In genomic region chr5:137995077-137995746, GRCh38 we compare ENCODE assay signal across 11 cellular contexts. TPM values are rescaled to one million over a fixed set of nuclear protein-coding genes. Genes with fewer than 3 reads are reported as not detected.
DNase-seq lines count a peak whose midpoint lies in the region; ATAC-seq and TF ChIP-seq lines count a peak whose summit lies in the region.
"Had no signal": no experiment of that assay in that cellular context is flagged by ENCODE, and none has a peak within 500 bp of the region (broad histone marks: within the 10 kb centered on the region; RNA-seq: fewer than 3 reads in every experiment).

No MANE protein-coding gene starts in this region.

- no peaks in the 10 kb centered on the region for H3K9me3 ChIP-seq in tibial artery

- H3K4me3 Mint-ChIP-seq in activated T-helper 17 cell treated with anti-CD3 and anti-CD28 coated beads, Interleukin-2, amount 50 U/mL, for 72 hours: peak overlapping the region; percentile 34
- H3K4me3 Mint-ChIP-seq in immature natural killer cell: peak overlapping the region in 1 of 5 donors; percentile 54

- H3K27ac ChIP-seq in tibial artery: no peak overlapping the region
- H3K27ac ChIP-seq: WERI-Rb-1 had no signal

- intact Hi-C loops in tibial artery (cut with DNase I; ENCODE audit: low total_unique reads): no loop called here

- DNase-seq in AG08395 (ENCODE audit: low spot score): peak; percentile 8
- DNase-seq in HuH-7 (ENCODE audit: low spot score): peak; percentile 10
- no peak for DNase-seq in immature natural killer cell
- DNase-seq in NCI-H2171 (lab: John Stamatoyannopoulos, UW): no peak
- no peak for DNase-seq in 8988T
- no peak for DNase-seq in tibial artery
- DNase-seq: effector memory CD8-positive, alpha-beta T cell; retina; WERI-Rb-1 had no signal

- no peaks in the 10 kb centered on the region for H3K27me3 ChIP-seq in tibial artery

- H3K4me3 ChIP-seq in tibial artery: no peak overlapping the region

- peaks cover 71% of the 10 kb centered on the region for H3K36me3 Mint-ChIP-seq in activated T-helper 17 cell treated with anti-CD3 and anti-CD28 coated beads, Interleukin-2, amount 50 U/mL, for 72 hours (ENCODE audit: low read depth)
- peaks cover 18 to 24% (median 20%) of the 10 kb centered on the region in 3 donors for H3K36me3 Mint-ChIP-seq in immature natural killer cell

- no peaks in the 10 kb centered on the region for H3K9me3 Mint-ChIP-seq in activated T-helper 17 cell treated with anti-CD3 and anti-CD28 coated beads, Interleukin-2, amount 50 U/mL, for 72 hours
- no peaks in the 10 kb centered on the region for H3K9me3 Mint-ChIP-seq in immature natural killer cell
- H3K9me3 Mint-ChIP-seq: effector memory CD8-positive, alpha-beta T cell had no signal

- H3K4me1 Mint-ChIP-seq in activated T-helper 17 cell treated with anti-CD3 and anti-CD28 coated beads, Interleukin-2, amount 50 U/mL, for 72 hours: peaks cover 37% of the 10 kb centered on the region
- H3K4me1 Mint-ChIP-seq in immature natural killer cell: peaks cover 45 to 76% of the 10 kb centered on the region in 2 donors

- H3K27me3 Mint-ChIP-seq in activated T-helper 17 cell treated with anti-CD3 and anti-CD28 coated beads, Interleukin-2, amount 50 U/mL, for 72 hours: no peaks in the 10 kb centered on the region
- peaks cover 0 to 2% (median 0%) of the 10 kb centered on the region in 3 donors for H3K27me3 Mint-ChIP-seq in immature natural killer cell (ENCODE audit: low read depth in 3 of 3)
- H3K27me3 Mint-ChIP-seq: effector memory CD8-positive, alpha-beta T cell had no signal

- H3K27ac Mint-ChIP-seq in activated T-helper 17 cell treated with anti-CD3 and anti-CD28 coated beads, Interleukin-2, amount 50 U/mL, for 72 hours: no peak overlapping the region
- H3K27ac Mint-ChIP-seq in immature natural killer cell: peak overlapping the region; percentile 7 to 74 (median 52)

- ATAC-seq in activated T-helper 17 cell treated with anti-CD3 and anti-CD28 coated beads, Interleukin-2, amount 50 U/mL, for 72 hours (replicated peaks): no peak
- ATAC-seq in GM21423 (IDR thresholded peaks at IDR 0.05; ENCODE audit: unreplicated experiment): no peak
- ATAC-seq: effector memory CD8-positive, alpha-beta T cell had no signal

- TF ChIP-seq CTCF in tibial artery (IDR thresholded peaks at IDR 0.05): no peak

- peaks cover 3 to 18% (median 3%) of the 10 kb centered on the region in 3 donors for H3K36me3 ChIP-seq in tibial artery

- H3K4me1 ChIP-seq in tibial artery: peaks cover 0 to 28% (median 13%) of the 10 kb centered on the region in 4 donors

RNA-seq across cellular contexts. Expression of gene FAM13B, which starts 37.7 kb away (rescaled TPM):
- 10 to 100 TPM; 24.4 to 30.1 TPM for total RNA-seq in activated T-helper 17 cell treated with anti-CD3 and anti-CD28 coated beads, Interleukin-2, amount 50 U/mL, for 72 hours
- polyA plus RNA-seq in immature natural killer cell: 10 to 100 TPM in 2 of 3 donors, 1 to 10 TPM in 1; 8.8 to 38.1 (median 24.0) TPM

Comparison
In these comparisons a context has a peak if more than half of its experiments do, and no peak if none do; other contexts are left out.
1. DNase-seq: peak in AG08395 (single experiment) and HuH-7 (single experiment); none in immature natural killer cell (0 of 3), NCI-H2171 (single experiment), 8988T (single experiment) and tibial artery (0 of 2).